ENCODE assay signal across 8 cellular contexts in genomic region chr15:48176957-48177356, GRCh38. TPM values are rescaled to one million over a fixed set of nuclear protein-coding genes. Genes with fewer than 3 reads are reported as not detected.
A peak's percentile ranks its signal among the peaks of the same experiment; 100 is the strongest.
DNase-seq lines count a peak whose midpoint lies in the region; ATAC-seq and TF ChIP-seq lines count a peak whose summit lies in the region.

No MANE protein-coding gene starts in this region.

- DNase-seq in heart left ventricle (no peak), left ventricle myocardium superior (no peak), WTC11 (ENCODE audit: low spot score) (no peak), kidney glomerular epithelial cell (lab: John Stamatoyannopoulos, UW) (peak; percentile 46), upper lobe of left lung (no peak), NCI-H82 treated with DMSO at 0.1 percent for 48 hours (lab: John Stamatoyannopoulos, UW; ENCODE audit: unreplicated experiment) (no peak), RPMI8226 (no peak), NCI-H2029 (lab: John Stamatoyannopoulos, UW) (no peak)

- intact Hi-C loops in heart left ventricle (cut with DNase I) (no loop called here), left ventricle myocardium superior (cut with micrococcal nuclease) (no loop called here)

- POLR2A ChIA-PET in WTC11 (lab: Charles Lee) = interaction anchor here (0.5 kb wide), 1 partner anchor 33 kb away, joined by 4 read pairs; no protein-coding TSS in a partner anchor

- TF ChIP-seq POLR2A in heart left ventricle (IDR thresholded peaks at IDR 0.05) (no peak), upper lobe of left lung (IDR thresholded peaks at IDR 0.05) (no peak)

- peaks cover 0 to 20% (median 0%) of the 10 kb centered on the region in 9 donors for H3K27me3 ChIP-seq in heart left ventricle
- H3K27me3 ChIP-seq in upper lobe of left lung = peaks cover 0 to 11% (median 0%) of the 10 kb centered on the region in 4 donors

- H3K27ac ChIP-seq in heart left ventricle = peak overlapping the region in 4 of 12 donors; percentile 70 to 91 (median 79)
- peak overlapping the region in 1 of 4 donors; percentile 73 for H3K27ac ChIP-seq in upper lobe of left lung

- peak overlapping the region in 10 of 12 donors; percentile 58 to 72 (median 68) for H3K4me3 ChIP-seq in heart left ventricle
- peak overlapping the region in 3 of 4 donors; percentile 59 to 69 (median 65) for H3K4me3 ChIP-seq in upper lobe of left lung

- 60 to 77% (median 76%) methylated on average over 2 of the region's 2 CpGs for WGBS in heart left ventricle, 4 donors
- WGBS in upper lobe of left lung, 2 donors = 65 to 72% methylated on average over 2 of the region's 2 CpGs

- H3K4me3 Mint-ChIP-seq in WTC11 = peak overlapping the region; percentile 92

- peaks cover 73% of the 10 kb centered on the region for H3K4me1 Mint-ChIP-seq in WTC11

- no peak overlapping the region for H3K27ac Mint-ChIP-seq in WTC11

- TF ChIP-seq CTCF in heart left ventricle (IDR thresholded peaks at IDR 0.05) = no peak
- TF ChIP-seq CTCF in WTC11 (IDR thresholded peaks at IDR 0.05) = no peak
- TF ChIP-seq CTCF in upper lobe of left lung (IDR thresholded peaks at IDR 0.05) = no peak

- no peaks in the 10 kb centered on the region for H3K36me3 ChIP-seq in heart left ventricle
- H3K36me3 ChIP-seq in upper lobe of left lung = no peaks in the 10 kb centered on the region

- peaks cover 0 to 18% (median 3%) of the 10 kb centered on the region in 12 donors for H3K9me3 ChIP-seq in heart left ventricle
- H3K9me3 ChIP-seq in upper lobe of left lung = no peaks in the 10 kb centered on the region

- no peaks in the 10 kb centered on the region for H3K27me3 Mint-ChIP-seq in WTC11 (ENCODE audit: low read depth)

- no peaks in the 10 kb centered on the region for H3K9me3 Mint-ChIP-seq in WTC11

- H3K4me1 ChIP-seq in heart left ventricle = peaks cover 0 to 16% (median 7%) of the 10 kb centered on the region in 12 donors
- H3K4me1 ChIP-seq in upper lobe of left lung = peaks cover 0 to 13% (median 4%) of the 10 kb centered on the region in 4 donors

- CTCF ChIA-PET in WTC11 (lab: Charles Lee) = no interaction called here

- H3K36me3 Mint-ChIP-seq in WTC11 = no peaks in the 10 kb centered on the region

- TF ChIP-seq EP300 in upper lobe of left lung (IDR thresholded peaks at IDR 0.05) = no peak

- ATAC-seq in heart left ventricle = peak in 1 of 4 donors; percentile 4
- ATAC-seq in left ventricle myocardium superior = no peak
- no peak for ATAC-seq in WTC11
- no peak for ATAC-seq in upper lobe of left lung (ENCODE audit: low FRiP score in 2 of 2)

TF ChIP-seq in WTC11, 78 proteins besides CTCF, POLR2A, EP300 and RAD21:
- TF ChIP-seq, protein P1, sequence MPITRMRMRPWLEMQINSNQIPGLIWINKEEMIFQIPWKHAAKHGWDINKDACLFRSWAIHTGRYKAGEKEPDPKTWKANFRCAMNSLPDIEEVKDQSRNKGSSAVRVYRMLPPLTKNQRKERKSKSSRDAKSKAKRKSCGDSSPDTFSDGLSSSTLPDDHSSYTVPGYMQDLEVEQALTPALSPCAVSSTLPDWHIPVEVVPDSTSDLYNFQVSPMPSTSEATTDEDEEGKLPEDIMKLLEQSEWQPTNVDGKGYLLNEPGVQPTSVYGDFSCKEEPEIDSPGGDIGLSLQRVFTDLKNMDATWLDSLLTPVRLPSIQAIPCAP (CRISPR knock-in tag; IDR thresholded peaks at IDR 0.05) = no peak
- TF ChIP-seq E2F5 (CRISPR knock-in tag; IDR thresholded peaks at IDR 0.05) = no peak
- no peak for TF ChIP-seq SMAD4 (CRISPR knock-in tag; IDR thresholded peaks at IDR 0.05)
- TF ChIP-seq ELF4 (CRISPR knock-in tag; IDR thresholded peaks at IDR 0.05; ENCODE audit: low read depth) = no peak
- no peak for TF ChIP-seq USF1 (CRISPR knock-in tag; IDR thresholded peaks at IDR 0.05)
- TF ChIP-seq ZNF396 (CRISPR knock-in tag; IDR thresholded peaks at IDR 0.05; ENCODE audit: borderline replicate concordance) = no peak
- no peak for TF ChIP-seq NR3C1 (CRISPR knock-in tag; conservative IDR thresholded peaks at IDR 0.05; ENCODE audit: low read depth)
- TF ChIP-seq ZNF232 (CRISPR knock-in tag; IDR thresholded peaks at IDR 0.05) = no peak
- TF ChIP-seq AFF4 (CRISPR knock-in tag; IDR thresholded peaks at IDR 0.05; ENCODE audit: borderline replicate concordance) = no peak
- no peak for TF ChIP-seq RORB (CRISPR knock-in tag; IDR thresholded peaks at IDR 0.05)
- TF ChIP-seq NFATC4 (CRISPR knock-in tag; IDR thresholded peaks at IDR 0.05) = no peak
- TF ChIP-seq FOXJ3 (CRISPR knock-in tag; IDR thresholded peaks at IDR 0.05; ENCODE audit: borderline replicate concordance) = no peak
- no peak for TF ChIP-seq ESRRA (CRISPR knock-in tag; IDR thresholded peaks at IDR 0.05; ENCODE audit: borderline replicate concordance)
- no peak for TF ChIP-seq ZNF671 (CRISPR knock-in tag; IDR thresholded peaks at IDR 0.05)
- TF ChIP-seq, protein P2, sequence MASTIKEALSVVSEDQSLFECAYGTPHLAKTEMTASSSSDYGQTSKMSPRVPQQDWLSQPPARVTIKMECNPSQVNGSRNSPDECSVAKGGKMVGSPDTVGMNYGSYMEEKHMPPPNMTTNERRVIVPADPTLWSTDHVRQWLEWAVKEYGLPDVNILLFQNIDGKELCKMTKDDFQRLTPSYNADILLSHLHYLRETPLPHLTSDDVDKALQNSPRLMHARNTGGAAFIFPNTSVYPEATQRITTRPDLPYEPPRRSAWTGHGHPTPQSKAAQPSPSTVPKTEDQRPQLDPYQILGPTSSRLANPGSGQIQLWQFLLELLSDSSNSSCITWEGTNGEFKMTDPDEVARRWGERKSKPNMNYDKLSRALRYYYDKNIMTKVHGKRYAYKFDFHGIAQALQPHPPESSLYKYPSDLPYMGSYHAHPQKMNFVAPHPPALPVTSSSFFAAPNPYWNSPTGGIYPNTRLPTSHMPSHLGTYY (CRISPR knock-in tag; IDR thresholded peaks at IDR 0.05) = no peak
- no peak for TF ChIP-seq CDX4 (CRISPR knock-in tag; IDR thresholded peaks at IDR 0.05; ENCODE audit: borderline replicate concordance)
- TF ChIP-seq ZNF416 (CRISPR knock-in tag; IDR thresholded peaks at IDR 0.05) = no peak
TF ChIP-seq in WTC11: peak in this region for 0.

RNA-seq across cellular contexts. Expression of gene MYEF2, which starts 1.1 kb away (rescaled TPM):
- 10 to 100 TPM in 7 of 9 donors, 1 to 10 TPM in 2; 5.5 to 17.3 (median 12.4) TPM for total RNA-seq in heart left ventricle
- polyA plus RNA-seq in heart left ventricle = 10 to 100 TPM in 1 of 2 donors, 1 to 10 TPM in 1; 7.7 to 11.1 TPM
- 6.9 TPM for total RNA-seq in left ventricle myocardium superior
- 109 to 112 TPM (median 111 TPM) in 3 replicates for total RNA-seq in WTC11 (2021)
- total RNA-seq in upper lobe of left lung = 10 to 100 TPM; 12.6 to 44.0 (median 28.0) TPM

RNA-seq across cellular contexts. Expression of gene CTXN2, which starts 14.5 kb away (rescaled TPM):
- total RNA-seq in heart left ventricle (not detected), left ventricle myocardium superior (not detected), WTC11 (2021) (0.07 to 0.16 TPM (median 0.07 TPM) in 3 replicates), upper lobe of left lung (not detected)
- polyA plus RNA-seq in heart left ventricle = not detected

RNA-seq across cellular contexts. Expression of gene SLC12A1, which starts 29.1 kb away (rescaled TPM):
- total RNA-seq in heart left ventricle (not detected), left ventricle myocardium superior (not detected), WTC11 (2021) (0.15 to 0.39 TPM (median 0.39 TPM) in 3 replicates), upper lobe of left lung (not detected)
- polyA plus RNA-seq in heart left ventricle = not detected

RNA-seq across cellular contexts. Expression of gene SLC24A5, which starts 56.2 kb away (rescaled TPM):
- total RNA-seq in heart left ventricle = not detected
- polyA plus RNA-seq in heart left ventricle = not detected
- total RNA-seq in left ventricle myocardium superior = not detected
- not detected in 3 replicates for total RNA-seq in WTC11 (2021)
- under 1 TPM in 1 of 6 donors, not detected in 5; 0.83 TPM for total RNA-seq in upper lobe of left lung
